ENCODE assay signal across 8 cellular contexts in the genomic region with DNA sequence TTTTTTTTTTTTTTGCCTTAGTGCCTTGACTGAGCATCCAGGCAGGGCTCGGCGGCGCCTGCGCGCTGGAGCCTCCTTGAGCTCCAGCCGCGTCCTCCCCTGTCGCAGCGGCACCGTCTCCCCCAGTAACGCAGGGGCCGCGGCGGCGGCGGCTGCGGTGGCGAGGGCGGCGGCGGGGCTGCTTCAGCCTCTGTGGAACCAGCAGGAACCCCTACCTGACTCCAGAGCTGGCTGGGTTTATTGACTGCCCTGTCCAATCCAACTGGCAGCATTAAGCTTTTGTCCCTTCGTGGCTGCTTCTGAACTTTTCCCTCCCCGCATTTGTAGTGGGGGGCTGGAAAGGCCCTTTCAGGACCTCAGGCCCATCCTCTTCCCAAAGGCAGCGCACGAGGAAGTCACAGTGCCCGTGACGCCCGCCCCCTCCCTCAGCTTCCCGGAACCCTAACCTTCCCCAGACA. TPM values are rescaled to one million over a fixed set of nuclear protein-coding genes. Genes with fewer than 3 reads are reported as not detected.
A peak's percentile ranks its signal among the peaks of the same experiment; 100 is the strongest.
DNase-seq lines count a peak whose midpoint lies in the region; ATAC-seq and TF ChIP-seq lines count a peak whose summit lies in the region.

A gene with protein sequence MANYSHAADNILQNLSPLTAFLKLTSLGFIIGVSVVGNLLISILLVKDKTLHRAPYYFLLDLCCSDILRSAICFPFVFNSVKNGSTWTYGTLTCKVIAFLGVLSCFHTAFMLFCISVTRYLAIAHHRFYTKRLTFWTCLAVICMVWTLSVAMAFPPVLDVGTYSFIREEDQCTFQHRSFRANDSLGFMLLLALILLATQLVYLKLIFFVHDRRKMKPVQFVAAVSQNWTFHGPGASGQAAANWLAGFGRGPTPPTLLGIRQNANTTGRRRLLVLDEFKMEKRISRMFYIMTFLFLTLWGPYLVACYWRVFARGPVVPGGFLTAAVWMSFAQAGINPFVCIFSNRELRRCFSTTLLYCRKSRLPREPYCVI (minus strand): TSS at position 397 of the 458 bp plus-strand sequence. CDS start 2,106 bp downstream, outside the sequence.

- TF ChIP-seq POLR2A in uterus (IDR thresholded peaks at IDR 0.05): peak in 1 of 2 donors; percentile 34

- intact Hi-C loops in activated T-helper 2 cell treated with anti-CD3 and anti-CD28 coated beads, Interferon-gamma antibody, Interleukin-2, Interleukin-4, amounts not matched to agents 10 μg/mL and 5 μg/mL and 100 μg/mL, durations not matched to agents 14 hours and 24 hours and 36 hours (cut with micrococcal nuclease): loop anchor here (2.0 kb wide), 1 partner anchor 32 kb away; the partner anchor contains the start of gene SMIM30
- intact Hi-C loops in uterus (cut with DNase I; ENCODE audit: low total_unique reads): no loop called here

- peaks cover 52% of the 10 kb centered on the region for H3K27me3 Mint-ChIP-seq in activated T-helper 2 cell treated with anti-CD3 and anti-CD28 coated beads, Interferon-gamma antibody, Interleukin-2, Interleukin-4, amounts not matched to agents 10 μg/mL and 5 μg/mL and 100 μg/mL, durations not matched to agents 14 hours and 24 hours and 36 hours (ENCODE audit: low read depth)
- H3K27me3 Mint-ChIP-seq in neural crest cell (ENCODE audit: low read depth): no peaks in the 10 kb centered on the region

- H3K4me1 Mint-ChIP-seq in activated T-helper 2 cell treated with anti-CD3 and anti-CD28 coated beads, Interferon-gamma antibody, Interleukin-2, Interleukin-4, amounts not matched to agents 10 μg/mL and 5 μg/mL and 100 μg/mL, durations not matched to agents 14 hours and 24 hours and 36 hours (ENCODE audit: low read depth): peaks cover 10% of the 10 kb centered on the region
- H3K4me1 Mint-ChIP-seq in neural crest cell: peaks cover 29% of the 10 kb centered on the region

- H3K9me3 ChIP-seq in uterus: no peaks in the 10 kb centered on the region

- peak within 1 kb of the TSS; percentile 34 to 45 for H3K27ac ChIP-seq in uterus

- H3K27ac Mint-ChIP-seq in activated T-helper 2 cell treated with anti-CD3 and anti-CD28 coated beads, Interferon-gamma antibody, Interleukin-2, Interleukin-4, amounts not matched to agents 10 μg/mL and 5 μg/mL and 100 μg/mL, durations not matched to agents 14 hours and 24 hours and 36 hours: no peak within 1 kb of the TSS
- H3K27ac Mint-ChIP-seq in neural crest cell (ENCODE audit: unreplicated experiment): peak within 1 kb of the TSS; percentile 71

- peaks cover 0 to 5% of the 10 kb centered on the region in 2 donors for H3K27me3 ChIP-seq in uterus

- no peaks in the 10 kb centered on the region for H3K36me3 ChIP-seq in uterus

- H3K4me1 ChIP-seq in uterus: no peaks in the 10 kb centered on the region

- H3K4me3 ChIP-seq in uterus: peak within 1 kb of the TSS; percentile 25 to 38

- no peaks in the 10 kb centered on the region for H3K9me3 Mint-ChIP-seq in activated T-helper 2 cell treated with anti-CD3 and anti-CD28 coated beads, Interferon-gamma antibody, Interleukin-2, Interleukin-4, amounts not matched to agents 10 μg/mL and 5 μg/mL and 100 μg/mL, durations not matched to agents 14 hours and 24 hours and 36 hours
- no peaks in the 10 kb centered on the region for H3K9me3 Mint-ChIP-seq in neural crest cell

- no peaks in the 10 kb centered on the region for H3K36me3 Mint-ChIP-seq in activated T-helper 2 cell treated with anti-CD3 and anti-CD28 coated beads, Interferon-gamma antibody, Interleukin-2, Interleukin-4, amounts not matched to agents 10 μg/mL and 5 μg/mL and 100 μg/mL, durations not matched to agents 14 hours and 24 hours and 36 hours (ENCODE audit: low read depth)
- no peaks in the 10 kb centered on the region for H3K36me3 Mint-ChIP-seq in neural crest cell (ENCODE audit: low read depth)

- ATAC-seq in HG02981 (IDR thresholded peaks at IDR 0.05; ENCODE audit: unreplicated experiment): peak; percentile 66

- TF ChIP-seq CTCF in neural crest cell (conservative IDR thresholded peaks at IDR 0.05) (no peak), uterus (IDR thresholded peaks at IDR 0.05) (no peak)

- DNase-seq in NOMO-1 treated with DMSO at 0.1 percent for 48 hours (lab: John Stamatoyannopoulos, UW; ENCODE audit: unreplicated experiment): peak; percentile 17
- DNase-seq in NOMO-1 treated with dmso at 0.1 percent for 144 hours (lab: John Stamatoyannopoulos, UW; ENCODE audit: unreplicated experiment): no peak
- DNase-seq in NCI-H524 treated with DMSO at 0.1 percent for 48 hours (lab: John Stamatoyannopoulos, UW): peak; percentile 6
- peak; percentile 17 for DNase-seq in activated T-helper 2 cell treated with anti-CD3 and anti-CD28 coated beads, Interferon-gamma antibody, Interleukin-2, Interleukin-4, amounts not matched to agents 10 μg/mL and 5 μg/mL and 100 μg/mL, durations not matched to agents 14 hours and 24 hours and 36 hours (ENCODE audit: low spot score)
- DNase-seq in fibroblast of the conjunctiva (ENCODE audit: low read depth): peak; percentile 49
- DNase-seq in neural crest cell (ENCODE audit: low read depth, low spot score): peak; percentile 66
- DNase-seq in uterus: peak; percentile 31 to 35

- H3K4me3 Mint-ChIP-seq in activated T-helper 2 cell treated with anti-CD3 and anti-CD28 coated beads, Interferon-gamma antibody, Interleukin-2, Interleukin-4, amounts not matched to agents 10 μg/mL and 5 μg/mL and 100 μg/mL, durations not matched to agents 14 hours and 24 hours and 36 hours (ENCODE audit: low read depth): peak within 1 kb of the TSS; percentile 52
- H3K4me3 Mint-ChIP-seq in neural crest cell: peak within 1 kb of the TSS; percentile 89

RNA-seq across cellular contexts. Expression of the gene that starts here (rescaled TPM):
- not detected in 2 replicates for total RNA-seq in activated T-helper 2 cell treated with anti-CD3 and anti-CD28 coated beads, Interferon-gamma antibody, Interleukin-2, Interleukin-4, amounts not matched to agents 10 μg/mL and 5 μg/mL and 100 μg/mL, durations not matched to agents 14 hours and 24 hours and 36 hours
- total RNA-seq in neural crest cell (1.6 and 2.5 TPM in 2 replicates), uterus (1 to 10 TPM in 2 of 4 donors, not detected in 2; 1.0 to 4.8 TPM)

Comparison
In these comparisons a context has a peak if more than half of its experiments do, and no peak if none do; other contexts are left out.
1. Peak in DNase-seq in activated T-helper 2 cell treated with anti-CD3 and anti-CD28 coated beads, Interferon-gamma antibody, Interleukin-2, Interleukin-4, amounts not matched to agents 10 μg/mL and 5 μg/mL and 100 μg/mL, durations not matched to agents 14 hours and 24 hours and 36 hours; RNA of the gene not detected or under 1 TPM.